In genomic region chr2:117931266-117931665, GRCh38 we compare ENCODE assay signal across 22 cellular contexts.
"Had no signal": no experiment of that assay in that cellular context is flagged by ENCODE, and none has a peak within 500 bp of the region (broad histone marks: within the 10 kb centered on the region; RNA-seq: fewer than 3 reads in every experiment).

No MANE protein-coding gene starts in this region.

- H3K27ac ChIP-seq: RWPE1 had no signal

- H3K9me3 ChIP-seq: SK-N-SH had no signal

- H3K9me2 ChIP-seq: SK-N-SH had no signal

- ATAC-seq: HepG2, Panc1, PC-3 had no signal

- H3K4me2 ChIP-seq: SK-N-SH had no signal

- DNase-seq: IMR-90, Kasumi-1, KG1, MM.1S, NCI-H1092 treated with DMSO at 0.1 percent for 48 hours, NCI-H1436, NCI-H187, NCI-H2029, NCI-H2081 treated with DMSO at 0.1 percent for 48 hours, NCI-H2171, NCI-H226, NCI-H446, NCI-H510A, NCI-H524 treated with DMSO at 0.1 percent for 48 hours, NCI-H69, NCI-H774, PC-3, SHP77, SK-N-SH had no signal

- H3K9ac ChIP-seq: SK-N-SH had no signal
